1 cellular context compared by ENCODE assay signal in genomic region chr2:75560022-75560767, GRCh38.
A peak's percentile ranks its signal among the peaks of the same experiment; 100 is the strongest.
TF ChIP-seq lines count a peak whose summit lies in the region.

No MANE protein-coding gene starts in this region.

TF ChIP-seq in H1, 55 proteins besides CTCF, POLR2A, EP300 and RAD21 (continued from another document):
- TF ChIP-seq EZH2 (IDR thresholded peaks at IDR 0.05; ENCODE audit: low read depth, low read length, severe bottlenecking) (peak; percentile 35), TAF1 (IDR thresholded peaks at IDR 0.05; ENCODE audit: low read depth, low read length) (0 out of 2 replicates have a peak, but pooled peaks have one; percentile 21), KDM4A (IDR thresholded peaks at IDR 0.05; ENCODE audit: low read depth, low read length, severe bottlenecking) (peak; percentile 81), POLR2AphosphoS5 (IDR thresholded peaks at IDR 0.05; ENCODE audit: low read depth, low read length) (no peak), CHD2 (IDR thresholded peaks at IDR 0.05; ENCODE audit: low read length) (no peak), SRF (IDR thresholded peaks at IDR 0.05; ENCODE audit: low read depth, low read length) (no peak), YY1 (IDR thresholded peaks at IDR 0.05; ENCODE audit: low read depth, low read length) (no peak), CREB1 (IDR thresholded peaks at IDR 0.05) (no peak), JUND (IDR thresholded peaks at IDR 0.05; ENCODE audit: low read length) (no peak), TCF12 (IDR thresholded peaks at IDR 0.05; ENCODE audit: low read depth, low read length) (no peak), HDAC2 (IDR thresholded peaks at IDR 0.05; ENCODE audit: borderline replicate concordance in 1 of 2, low read depth in 2 of 2, low read length in 2 of 2) (no peak), SIRT6 (IDR thresholded peaks at IDR 0.05; ENCODE audit: low read length) (no peak), CBX8 (IDR thresholded peaks at IDR 0.05; ENCODE audit: borderline replicate concordance, low read depth, low read length) (no peak), KDM5A (IDR thresholded peaks at IDR 0.05; ENCODE audit: low read length) (no peak), SIN3A (conservative IDR thresholded peaks at IDR 0.05 in 1 of 2, IDR thresholded peaks at IDR 0.05 in 1 of 2; ENCODE audit: low read depth in 1 of 2, low read length in 2 of 2) (no peak), BRCA1 (IDR thresholded peaks at IDR 0.05; ENCODE audit: low read depth, low read length) (no peak), JUN (IDR thresholded peaks at IDR 0.05; ENCODE audit: low read depth, low read length) (no peak), CHD1 (IDR thresholded peaks at IDR 0.05; ENCODE audit: low read depth, low read length) (no peak), ATF3 (IDR thresholded peaks at IDR 0.05; ENCODE audit: insufficient read depth, low read depth, low read length) (no peak)
- TF ChIP-seq, protein P1, sequence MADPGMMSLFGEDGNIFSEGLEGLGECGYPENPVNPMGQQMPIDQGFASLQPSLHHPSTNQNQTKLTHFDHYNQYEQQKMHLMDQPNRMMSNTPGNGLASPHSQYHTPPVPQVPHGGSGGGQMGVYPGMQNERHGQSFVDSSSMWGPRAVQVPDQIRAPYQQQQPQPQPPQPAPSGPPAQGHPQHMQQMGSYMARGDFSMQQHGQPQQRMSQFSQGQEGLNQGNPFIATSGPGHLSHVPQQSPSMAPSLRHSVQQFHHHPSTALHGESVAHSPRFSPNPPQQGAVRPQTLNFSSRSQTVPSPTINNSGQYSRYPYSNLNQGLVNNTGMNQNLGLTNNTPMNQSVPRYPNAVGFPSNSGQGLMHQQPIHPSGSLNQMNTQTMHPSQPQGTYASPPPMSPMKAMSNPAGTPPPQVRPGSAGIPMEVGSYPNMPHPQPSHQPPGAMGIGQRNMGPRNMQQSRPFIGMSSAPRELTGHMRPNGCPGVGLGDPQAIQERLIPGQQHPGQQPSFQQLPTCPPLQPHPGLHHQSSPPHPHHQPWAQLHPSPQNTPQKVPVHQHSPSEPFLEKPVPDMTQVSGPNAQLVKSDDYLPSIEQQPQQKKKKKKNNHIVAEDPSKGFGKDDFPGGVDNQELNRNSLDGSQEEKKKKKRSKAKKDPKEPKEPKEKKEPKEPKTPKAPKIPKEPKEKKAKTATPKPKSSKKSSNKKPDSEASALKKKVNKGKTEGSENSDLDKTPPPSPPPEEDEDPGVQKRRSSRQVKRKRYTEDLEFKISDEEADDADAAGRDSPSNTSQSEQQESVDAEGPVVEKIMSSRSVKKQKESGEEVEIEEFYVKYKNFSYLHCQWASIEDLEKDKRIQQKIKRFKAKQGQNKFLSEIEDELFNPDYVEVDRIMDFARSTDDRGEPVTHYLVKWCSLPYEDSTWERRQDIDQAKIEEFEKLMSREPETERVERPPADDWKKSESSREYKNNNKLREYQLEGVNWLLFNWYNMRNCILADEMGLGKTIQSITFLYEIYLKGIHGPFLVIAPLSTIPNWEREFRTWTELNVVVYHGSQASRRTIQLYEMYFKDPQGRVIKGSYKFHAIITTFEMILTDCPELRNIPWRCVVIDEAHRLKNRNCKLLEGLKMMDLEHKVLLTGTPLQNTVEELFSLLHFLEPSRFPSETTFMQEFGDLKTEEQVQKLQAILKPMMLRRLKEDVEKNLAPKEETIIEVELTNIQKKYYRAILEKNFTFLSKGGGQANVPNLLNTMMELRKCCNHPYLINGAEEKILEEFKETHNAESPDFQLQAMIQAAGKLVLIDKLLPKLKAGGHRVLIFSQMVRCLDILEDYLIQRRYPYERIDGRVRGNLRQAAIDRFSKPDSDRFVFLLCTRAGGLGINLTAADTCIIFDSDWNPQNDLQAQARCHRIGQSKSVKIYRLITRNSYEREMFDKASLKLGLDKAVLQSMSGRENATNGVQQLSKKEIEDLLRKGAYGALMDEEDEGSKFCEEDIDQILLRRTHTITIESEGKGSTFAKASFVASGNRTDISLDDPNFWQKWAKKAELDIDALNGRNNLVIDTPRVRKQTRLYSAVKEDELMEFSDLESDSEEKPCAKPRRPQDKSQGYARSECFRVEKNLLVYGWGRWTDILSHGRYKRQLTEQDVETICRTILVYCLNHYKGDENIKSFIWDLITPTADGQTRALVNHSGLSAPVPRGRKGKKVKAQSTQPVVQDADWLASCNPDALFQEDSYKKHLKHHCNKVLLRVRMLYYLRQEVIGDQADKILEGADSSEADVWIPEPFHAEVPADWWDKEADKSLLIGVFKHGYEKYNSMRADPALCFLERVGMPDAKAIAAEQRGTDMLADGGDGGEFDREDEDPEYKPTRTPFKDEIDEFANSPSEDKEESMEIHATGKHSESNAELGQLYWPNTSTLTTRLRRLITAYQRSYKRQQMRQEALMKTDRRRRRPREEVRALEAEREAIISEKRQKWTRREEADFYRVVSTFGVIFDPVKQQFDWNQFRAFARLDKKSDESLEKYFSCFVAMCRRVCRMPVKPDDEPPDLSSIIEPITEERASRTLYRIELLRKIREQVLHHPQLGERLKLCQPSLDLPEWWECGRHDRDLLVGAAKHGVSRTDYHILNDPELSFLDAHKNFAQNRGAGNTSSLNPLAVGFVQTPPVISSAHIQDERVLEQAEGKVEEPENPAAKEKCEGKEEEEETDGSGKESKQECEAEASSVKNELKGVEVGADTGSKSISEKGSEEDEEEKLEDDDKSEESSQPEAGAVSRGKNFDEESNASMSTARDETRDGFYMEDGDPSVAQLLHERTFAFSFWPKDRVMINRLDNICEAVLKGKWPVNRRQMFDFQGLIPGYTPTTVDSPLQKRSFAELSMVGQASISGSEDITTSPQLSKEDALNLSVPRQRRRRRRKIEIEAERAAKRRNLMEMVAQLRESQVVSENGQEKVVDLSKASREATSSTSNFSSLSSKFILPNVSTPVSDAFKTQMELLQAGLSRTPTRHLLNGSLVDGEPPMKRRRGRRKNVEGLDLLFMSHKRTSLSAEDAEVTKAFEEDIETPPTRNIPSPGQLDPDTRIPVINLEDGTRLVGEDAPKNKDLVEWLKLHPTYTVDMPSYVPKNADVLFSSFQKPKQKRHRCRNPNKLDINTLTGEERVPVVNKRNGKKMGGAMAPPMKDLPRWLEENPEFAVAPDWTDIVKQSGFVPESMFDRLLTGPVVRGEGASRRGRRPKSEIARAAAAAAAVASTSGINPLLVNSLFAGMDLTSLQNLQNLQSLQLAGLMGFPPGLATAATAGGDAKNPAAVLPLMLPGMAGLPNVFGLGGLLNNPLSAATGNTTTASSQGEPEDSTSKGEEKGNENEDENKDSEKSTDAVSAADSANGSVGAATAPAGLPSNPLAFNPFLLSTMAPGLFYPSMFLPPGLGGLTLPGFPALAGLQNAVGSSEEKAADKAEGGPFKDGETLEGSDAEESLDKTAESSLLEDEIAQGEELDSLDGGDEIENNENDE (IDR thresholded peaks at IDR 0.05; ENCODE audit: insufficient replicate concordance, low read length), result no peak
- TF ChIP-seq, protein P2, sequence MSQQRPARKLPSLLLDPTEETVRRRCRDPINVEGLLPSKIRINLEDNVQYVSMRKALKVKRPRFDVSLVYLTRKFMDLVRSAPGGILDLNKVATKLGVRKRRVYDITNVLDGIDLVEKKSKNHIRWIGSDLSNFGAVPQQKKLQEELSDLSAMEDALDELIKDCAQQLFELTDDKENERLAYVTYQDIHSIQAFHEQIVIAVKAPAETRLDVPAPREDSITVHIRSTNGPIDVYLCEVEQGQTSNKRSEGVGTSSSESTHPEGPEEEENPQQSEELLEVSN (IDR thresholded peaks at IDR 0.05), result no peak
